ENCODE assay signal across 13 cellular contexts in genomic region chr3:83842511-83842910, GRCh38.
DNase-seq lines count a peak whose midpoint lies in the region; ATAC-seq lines count a peak whose summit lies in the region.
"Had no signal": no experiment of that assay in that cellular context is flagged by ENCODE, and none has a peak within 500 bp of the region (broad histone marks: within the 10 kb centered on the region; RNA-seq: fewer than 3 reads in every experiment).

No MANE protein-coding gene starts in this region.

- peak; percentile 4 for DNase-seq in astrocyte of the hippocampus (ENCODE audit: low read depth, low spot score)
- DNase-seq in glomerular visceral epithelial cell (ENCODE audit: extremely low spot score): peak; percentile 34
- DNase-seq in kidney tubule cell (ENCODE audit: low spot score): peak; percentile 47
- no peak for DNase-seq in caudate nucleus (lab: John Stamatoyannopoulos, UW)
- DNase-seq: CD8-positive, alpha-beta T cell; DMS 273 treated with DMSO at 0.1 percent for 48 hours; DMS53; DND-41; EL; H9 had no signal

- ATAC-seq in GM21723 (IDR thresholded peaks at IDR 0.05; ENCODE audit: unreplicated experiment) (no peak), GM19397 (IDR thresholded peaks at IDR 0.05; ENCODE audit: unreplicated experiment) (no peak)
- ATAC-seq: CD8-positive, alpha-beta T cell had no signal

- H3K27ac ChIP-seq in caudate nucleus (ENCODE audit: low read depth, low read length): no peak overlapping the region
- H3K27ac ChIP-seq: BLaER1 treated with 17β-estradiol and CSF1 and Interleukin-3, amounts not matched to agents 10 nM and 100 nM had no signal

Comparison
In these comparisons a context has a peak if more than half of its experiments do, and no peak if none do; other contexts are left out.
1. DNase-seq: peak in astrocyte of the hippocampus (single experiment), glomerular visceral epithelial cell (single experiment) and kidney tubule cell (single experiment); none in caudate nucleus (0 of 61).